Comparison of ENCODE assay signal across 1 cellular context in genomic region chr18:6382968-6383367, GRCh38.
A peak's percentile ranks its signal among the peaks of the same experiment; 100 is the strongest.
TF ChIP-seq lines count a peak whose summit lies in the region.

No MANE protein-coding gene starts in this region.

TF ChIP-seq in HepG2, 621 proteins besides CTCF, POLR2A, EP300 and RAD21 (continued from another document):
- peak; percentile 75; the same call in 1 of the 2 replicates for TF ChIP-seq ZNF281 (CRISPR knock-in tag; IDR thresholded peaks at IDR 0.05; ENCODE audit: borderline replicate concordance)
